Comparison of ENCODE assay signal across 1 cellular context in genomic region chr2:239991689-239992314, GRCh38.
A peak's percentile ranks its signal among the peaks of the same experiment; 100 is the strongest.
TF ChIP-seq lines count a peak whose summit lies in the region.

No MANE protein-coding gene starts in this region.

TF ChIP-seq in GM12878, 131 proteins besides CTCF, POLR2A, EP300 and RAD21 (continued from another document):
- TF ChIP-seq REST (IDR thresholded peaks at IDR 0.05; ENCODE audit: low read depth, low read length) (no peak), SMC3 (IDR thresholded peaks at IDR 0.05; ENCODE audit: borderline replicate concordance, low read length) (peak; percentile 42; the same call in 1 of the 2 replicates)
